Comparison of ENCODE assay signal across 18 cellular contexts in the genomic region with DNA sequence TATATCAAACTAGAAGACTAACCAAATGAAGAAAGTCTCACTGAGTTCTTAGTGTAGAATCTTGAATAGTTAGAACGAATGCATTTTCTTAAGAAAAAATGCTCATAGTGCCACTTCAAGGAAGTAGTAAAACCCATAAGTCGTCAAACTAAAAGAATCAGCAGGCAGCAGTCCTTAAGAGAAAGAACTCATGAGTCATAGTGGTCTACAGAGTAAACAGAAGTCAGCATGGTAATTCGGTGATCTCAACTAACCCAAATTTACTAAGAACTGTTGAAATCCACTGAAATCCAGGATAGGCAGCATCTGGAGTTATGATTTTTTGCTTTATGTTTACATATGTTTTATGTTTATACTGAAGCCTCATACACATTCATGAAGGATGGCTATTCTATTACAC.
DNase-seq lines count a peak whose midpoint lies in the region; ATAC-seq, FAIRE-seq and TF ChIP-seq lines count a peak whose summit lies in the region.
"Had no signal": no experiment of that assay in that cellular context is flagged by ENCODE, and none has a peak within 500 bp of the region (broad histone marks: within the 10 kb centered on the region; RNA-seq: fewer than 3 reads in every experiment).

No MANE protein-coding gene starts in this region.

- H3K27me3 ChIP-seq in A673 (replicated peaks; ENCODE audit: insufficient read depth, low read depth, low read length, poor library complexity) (no peaks in the 10 kb centered on the region), heart left ventricle (no peaks in the 10 kb centered on the region)

- ATAC-seq in HG03432 (IDR thresholded peaks at IDR 0.05; ENCODE audit: unreplicated experiment) (no peak), heart left ventricle (no peak)
- ATAC-seq: GM23338 had no signal

- CTCF ChIA-PET in A673 (lab: Charles Lee): no interaction called here

- peak; percentile 1 for DNase-seq in A673 (ENCODE audit: low spot score)
- DNase-seq in HT1080 (ENCODE audit: low read depth): peak; percentile 58
- peak; percentile 38 for DNase-seq in RCC 7860 (ENCODE audit: low spot score)
- peak; percentile 1 for DNase-seq in fibroblast of peridontal ligament (ENCODE audit: extremely low read depth)
- no peak for DNase-seq in heart left ventricle
- DNase-seq in chondrocyte (ENCODE audit: low spot score): no peak
- DNase-seq in occipital lobe (lab: John Stamatoyannopoulos, UW): no peak
- DNase-seq: COR-L47, IMR-90, NCI-H1930, NCI-H2171 treated with DMSO at 0.1 percent for 48 hours, NCI-H82, RPMI8226 had no signal

- H3K4me3 Mint-ChIP-seq in chondrocyte (ENCODE audit: unreplicated experiment): no peak overlapping the region
- H3K4me3 Mint-ChIP-seq: GM23338 had no signal

- peaks cover 24% of the 10 kb centered on the region for H3K9me3 Mint-ChIP-seq in chondrocyte (ENCODE audit: low read depth)

- FAIRE-seq in RCC 7860 (lab: Jason Lieb, UNC): no peak
- FAIRE-seq: A204.1, G401.6 had no signal

- H3K9me3 ChIP-seq in A673 (ENCODE audit: low read depth, low read length, poor library complexity, severe bottlenecking): no peaks in the 10 kb centered on the region
- H3K9me3 ChIP-seq in heart left ventricle: peaks cover 0 to 9% (median 0%) of the 10 kb centered on the region in 12 donors

- TF ChIP-seq POLR2A in heart left ventricle (IDR thresholded peaks at IDR 0.05): no peak

- H3K27ac ChIP-seq in A673 (ENCODE audit: low read depth, low read length, poor library complexity, severe bottlenecking) (no peak overlapping the region), heart left ventricle (no peak overlapping the region)
- H3K27ac ChIP-seq: C4-2B had no signal

- no peaks in the 10 kb centered on the region for H3K36me3 Mint-ChIP-seq in chondrocyte (ENCODE audit: low read depth)

- H3K27me3 Mint-ChIP-seq in chondrocyte (ENCODE audit: low read depth): no peaks in the 10 kb centered on the region

- no peak overlapping the region for H3K4me3 ChIP-seq in A673 (ENCODE audit: low read depth, low read length, poor library complexity, severe bottlenecking)
- H3K4me3 ChIP-seq in heart left ventricle: no peak overlapping the region
- H3K4me3 ChIP-seq: GM23338 had no signal

- no peak overlapping the region for H3K27ac Mint-ChIP-seq in chondrocyte (ENCODE audit: unreplicated experiment)
- H3K27ac Mint-ChIP-seq: GM23338 had no signal

- POLR2A ChIA-PET in A673 (lab: Charles Lee; ENCODE audit: low non-redundant PET): no interaction called here

- intact Hi-C loops in A673 (cut with micrococcal nuclease; ENCODE audit: unreplicated experiment) (no loop called here), heart left ventricle (cut with DNase I) (no loop called here)

- H3K4me1 ChIP-seq in A673 (ENCODE audit: insufficient read depth, low read length, poor library complexity, severe bottlenecking) (no peaks in the 10 kb centered on the region), heart left ventricle (no peaks in the 10 kb centered on the region)

- H3K36me3 ChIP-seq in A673 (ENCODE audit: insufficient read depth, low read length, poor library complexity, severe bottlenecking): no peaks in the 10 kb centered on the region
- H3K36me3 ChIP-seq in heart left ventricle: no peaks in the 10 kb centered on the region

- no TSS peak for BruUV-seq in A673 (replicated peaks; lab: Mats Ljungman, UMichigan)

- no peaks in the 10 kb centered on the region for H3K4me1 Mint-ChIP-seq in chondrocyte (ENCODE audit: low read depth)
- H3K4me1 Mint-ChIP-seq: GM23338 had no signal

- TF ChIP-seq CTCF in A673 (conservative IDR thresholded peaks at IDR 0.05; ENCODE audit: low read depth, low read length) (no peak), heart left ventricle (IDR thresholded peaks at IDR 0.05) (no peak), chondrocyte (IDR thresholded peaks at IDR 0.05) (no peak)

- 53 to 67% (median 61%) methylated on average over 3 of the region's 3 CpGs for WGBS in heart left ventricle, 4 donors

Comparison
In these comparisons a context has a peak if more than half of its experiments do, and no peak if none do; other contexts are left out.
1. DNase-seq: peak in A673 (single experiment), HT1080 (single experiment), RCC 7860 (single experiment) and fibroblast of peridontal ligament (single experiment); none in heart left ventricle (0 of 5), chondrocyte (single experiment) and occipital lobe (single experiment).